In the genomic region with DNA sequence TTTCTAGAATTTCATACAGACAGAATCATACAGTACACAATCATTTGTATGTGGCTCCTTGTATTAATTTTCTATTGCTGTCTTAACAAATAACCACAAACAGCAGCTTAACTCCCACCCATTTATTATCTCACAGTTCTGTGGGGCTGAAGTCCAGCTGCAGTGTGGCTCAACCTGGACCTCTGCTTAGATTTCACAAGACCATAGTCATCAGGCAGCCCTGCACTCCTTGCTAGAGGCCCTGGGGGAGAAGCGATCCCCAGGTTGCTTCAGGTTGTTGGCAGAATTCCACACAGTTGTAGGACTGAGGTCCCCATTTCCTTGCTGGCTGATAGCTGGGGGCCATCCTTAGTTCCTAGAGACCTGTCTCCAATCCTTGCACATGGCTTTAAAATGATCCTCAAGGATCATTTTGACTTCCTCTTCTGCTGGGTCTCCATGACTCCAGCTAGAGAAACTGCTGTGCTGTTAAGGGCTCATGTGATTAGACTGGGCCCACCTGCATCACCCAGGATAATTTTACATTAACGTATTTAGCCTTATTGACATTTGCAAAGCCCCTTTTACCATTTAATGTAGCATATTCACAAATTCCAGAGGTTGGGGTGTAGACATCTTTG, we compare ENCODE assay signal across 1 cellular context.
TF ChIP-seq lines count a peak whose summit lies in the region.

No MANE protein-coding gene starts in this region.

TF ChIP-seq in HepG2, 621 proteins besides CTCF, POLR2A, EP300 and RAD21 (continued from another document and continues in another):
- TF ChIP-seq, protein P1, sequence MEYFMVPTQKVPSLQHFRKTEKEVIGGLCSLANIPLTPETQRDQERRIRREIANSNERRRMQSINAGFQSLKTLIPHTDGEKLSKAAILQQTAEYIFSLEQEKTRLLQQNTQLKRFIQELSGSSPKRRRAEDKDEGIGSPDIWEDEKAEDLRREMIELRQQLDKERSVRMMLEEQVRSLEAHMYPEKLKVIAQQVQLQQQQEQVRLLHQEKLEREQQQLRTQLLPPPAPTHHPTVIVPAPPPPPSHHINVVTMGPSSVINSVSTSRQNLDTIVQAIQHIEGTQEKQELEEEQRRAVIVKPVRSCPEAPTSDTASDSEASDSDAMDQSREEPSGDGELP (IDR thresholded peaks at IDR 0.05; ENCODE audit: borderline replicate concordance, low read depth) = 0 out of 2 replicates have a peak, but pooled peaks have one; percentile 16
- TF ChIP-seq, protein P2, sequence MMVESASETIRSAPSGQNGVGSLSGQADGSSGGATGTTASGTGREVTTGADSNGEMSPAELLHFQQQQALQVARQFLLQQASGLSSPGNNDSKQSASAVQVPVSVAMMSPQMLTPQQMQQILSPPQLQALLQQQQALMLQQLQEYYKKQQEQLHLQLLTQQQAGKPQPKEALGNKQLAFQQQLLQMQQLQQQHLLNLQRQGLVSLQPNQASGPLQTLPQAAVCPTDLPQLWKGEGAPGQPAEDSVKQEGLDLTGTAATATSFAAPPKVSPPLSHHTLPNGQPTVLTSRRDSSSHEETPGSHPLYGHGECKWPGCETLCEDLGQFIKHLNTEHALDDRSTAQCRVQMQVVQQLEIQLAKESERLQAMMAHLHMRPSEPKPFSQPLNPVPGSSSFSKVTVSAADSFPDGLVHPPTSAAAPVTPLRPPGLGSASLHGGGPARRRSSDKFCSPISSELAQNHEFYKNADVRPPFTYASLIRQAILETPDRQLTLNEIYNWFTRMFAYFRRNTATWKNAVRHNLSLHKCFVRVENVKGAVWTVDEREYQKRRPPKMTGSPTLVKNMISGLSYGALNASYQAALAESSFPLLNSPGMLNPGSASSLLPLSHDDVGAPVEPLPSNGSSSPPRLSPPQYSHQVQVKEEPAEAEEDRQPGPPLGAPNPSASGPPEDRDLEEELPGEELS (CRISPR knock-in tag; IDR thresholded peaks at IDR 0.05) = no peak
- TF ChIP-seq ZNF619 (CRISPR knock-in tag; IDR thresholded peaks at IDR 0.05) (no peak), FOSL2 (CRISPR knock-in tag; IDR thresholded peaks at IDR 0.05) (peak; percentile 54; the same call in 1 of the 2 replicates), STAT5B (CRISPR knock-in tag; IDR thresholded peaks at IDR 0.05) (no peak), ZNF543 (CRISPR knock-in tag; IDR thresholded peaks at IDR 0.05) (no peak), MTA3 (CRISPR knock-in tag; IDR thresholded peaks at IDR 0.05) (no peak), ETV6 (CRISPR knock-in tag; conservative IDR thresholded peaks at IDR 0.05) (no peak), ZNF567 (CRISPR knock-in tag; IDR thresholded peaks at IDR 0.05; ENCODE audit: borderline replicate concordance) (no peak), CENPX (CRISPR knock-in tag; IDR thresholded peaks at IDR 0.05) (no peak), SOX6 (IDR thresholded peaks at IDR 0.05) (no peak), SOX6 (CRISPR knock-in tag; IDR thresholded peaks at IDR 0.05) (0 out of 2 replicates have a peak, but pooled peaks have one; percentile 27), PCBP2 (optimal IDR thresholded peaks at IDR 0.05; ENCODE audit: low read depth, low read length, poor library complexity, severe bottlenecking) (no peak), ZSCAN25 (CRISPR knock-in tag; IDR thresholded peaks at IDR 0.05) (0 out of 2 replicates have a peak, but pooled peaks have one; percentile 40), KAT8 (CRISPR knock-in tag; IDR thresholded peaks at IDR 0.05) (no peak), SALL1 (CRISPR knock-in tag; IDR thresholded peaks at IDR 0.05) (peak; percentile 65), ZNF878 (CRISPR knock-in tag; IDR thresholded peaks at IDR 0.05) (no peak), NONO (IDR thresholded peaks at IDR 0.05) (no peak), NONO (CRISPR knock-in tag; conservative IDR thresholded peaks at IDR 0.05) (no peak), TRIM24 (CRISPR knock-in tag; IDR thresholded peaks at IDR 0.05) (peak; percentile 60; the same call in 1 of the 2 replicates), MED8 (CRISPR knock-in tag; IDR thresholded peaks at IDR 0.05; ENCODE audit: insufficient replicate concordance) (no peak), SPEN (CRISPR knock-in tag; IDR thresholded peaks at IDR 0.05; ENCODE audit: low read depth) (no peak), HNF4A (CRISPR knock-in tag; IDR thresholded peaks at IDR 0.05) (peak; percentile 91), ZNF292 (CRISPR knock-in tag; IDR thresholded peaks at IDR 0.05; ENCODE audit: borderline replicate concordance, low read depth) (peak; percentile 50; the same call in 1 of the 2 replicates), SRY (CRISPR knock-in tag; IDR thresholded peaks at IDR 0.05) (no peak), ZNF781 (CRISPR knock-in tag; IDR thresholded peaks at IDR 0.05; ENCODE audit: borderline replicate concordance, not compliant biosample characterization) (no peak), HOXA7 (CRISPR knock-in tag; IDR thresholded peaks at IDR 0.05) (no peak), ZNF530 (CRISPR knock-in tag; IDR thresholded peaks at IDR 0.05; ENCODE audit: low read depth) (no peak), ZNF121 (CRISPR knock-in tag; IDR thresholded peaks at IDR 0.05) (no peak), GABPB1 (CRISPR knock-in tag; IDR thresholded peaks at IDR 0.05) (no peak), CEBPB (IDR thresholded peaks at IDR 0.05; ENCODE audit: borderline replicate concordance, low read depth, low read length) (peak; percentile 94), CEBPG (CRISPR knock-in tag; IDR thresholded peaks at IDR 0.05) (peak; percentile 78), AGO1 (IDR thresholded peaks at IDR 0.05; ENCODE audit: low read depth, low read length, poor library complexity, severe bottlenecking) (no peak), ZNF382 (CRISPR knock-in tag; IDR thresholded peaks at IDR 0.05; ENCODE audit: borderline replicate concordance) (no peak), NCOR1 (IDR thresholded peaks at IDR 0.05; ENCODE audit: borderline replicate concordance, low read length) (peak; percentile 37; the same call in 1 of the 2 replicates), ZNF670 (CRISPR knock-in tag; IDR thresholded peaks at IDR 0.05; ENCODE audit: borderline replicate concordance) (0 out of 2 replicates have a peak, but pooled peaks have one; percentile 23), ATRX (CRISPR knock-in tag; IDR thresholded peaks at IDR 0.05; ENCODE audit: borderline replicate concordance) (no peak), MTF1 (CRISPR knock-in tag; IDR thresholded peaks at IDR 0.05) (no peak), JARID2 (CRISPR knock-in tag; IDR thresholded peaks at IDR 0.05; ENCODE audit: insufficient replicate concordance) (no peak), BCL6 (CRISPR knock-in tag; IDR thresholded peaks at IDR 0.05) (no peak), YEATS2 (CRISPR knock-in tag; IDR thresholded peaks at IDR 0.05; ENCODE audit: borderline replicate concordance) (no peak), ZNF335 (CRISPR knock-in tag; IDR thresholded peaks at IDR 0.05) (no peak), TEAD3 (CRISPR knock-in tag; optimal IDR thresholded peaks at IDR 0.05; ENCODE audit: borderline replicate concordance) (peak; percentile 41), ZNF24 (IDR thresholded peaks at IDR 0.05) (no peak)
- TF ChIP-seq, protein P3, sequence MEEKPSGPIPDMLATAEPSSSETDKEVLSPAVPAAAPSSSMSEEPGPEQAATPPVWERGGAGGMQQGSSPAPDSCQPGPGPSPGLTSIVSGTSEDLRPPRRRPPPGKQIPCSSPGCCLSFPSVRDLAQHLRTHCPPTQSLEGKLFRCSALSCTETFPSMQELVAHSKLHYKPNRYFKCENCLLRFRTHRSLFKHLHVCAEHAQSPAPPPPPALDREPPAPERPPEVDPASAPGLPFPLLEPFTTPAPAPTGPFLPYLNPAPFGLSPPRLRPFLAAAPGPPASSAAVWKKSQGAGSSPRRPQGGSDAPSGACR (CRISPR knock-in tag; IDR thresholded peaks at IDR 0.05) = no peak
- TF ChIP-seq, protein P4, sequence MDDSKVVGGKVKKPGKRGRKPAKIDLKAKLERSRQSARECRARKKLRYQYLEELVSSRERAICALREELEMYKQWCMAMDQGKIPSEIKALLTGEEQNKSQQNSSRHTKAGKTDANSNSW (CRISPR knock-in tag; IDR thresholded peaks at IDR 0.05; ENCODE audit: borderline replicate concordance) = no peak
- TF ChIP-seq, protein P5, sequence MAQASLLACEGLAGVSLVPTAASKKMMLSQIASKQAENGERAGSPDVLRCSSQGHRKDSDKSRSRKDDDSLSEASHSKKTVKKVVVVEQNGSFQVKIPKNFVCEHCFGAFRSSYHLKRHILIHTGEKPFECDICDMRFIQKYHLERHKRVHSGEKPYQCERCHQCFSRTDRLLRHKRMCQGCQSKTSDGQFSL (CRISPR knock-in tag; IDR thresholded peaks at IDR 0.05) = no peak
- TF ChIP-seq, protein P6, sequence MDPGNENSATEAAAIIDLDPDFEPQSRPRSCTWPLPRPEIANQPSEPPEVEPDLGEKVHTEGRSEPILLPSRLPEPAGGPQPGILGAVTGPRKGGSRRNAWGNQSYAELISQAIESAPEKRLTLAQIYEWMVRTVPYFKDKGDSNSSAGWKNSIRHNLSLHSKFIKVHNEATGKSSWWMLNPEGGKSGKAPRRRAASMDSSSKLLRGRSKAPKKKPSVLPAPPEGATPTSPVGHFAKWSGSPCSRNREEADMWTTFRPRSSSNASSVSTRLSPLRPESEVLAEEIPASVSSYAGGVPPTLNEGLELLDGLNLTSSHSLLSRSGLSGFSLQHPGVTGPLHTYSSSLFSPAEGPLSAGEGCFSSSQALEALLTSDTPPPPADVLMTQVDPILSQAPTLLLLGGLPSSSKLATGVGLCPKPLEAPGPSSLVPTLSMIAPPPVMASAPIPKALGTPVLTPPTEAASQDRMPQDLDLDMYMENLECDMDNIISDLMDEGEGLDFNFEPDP (CRISPR knock-in tag; conservative IDR thresholded peaks at IDR 0.05) = no peak
- TF ChIP-seq, protein P7, sequence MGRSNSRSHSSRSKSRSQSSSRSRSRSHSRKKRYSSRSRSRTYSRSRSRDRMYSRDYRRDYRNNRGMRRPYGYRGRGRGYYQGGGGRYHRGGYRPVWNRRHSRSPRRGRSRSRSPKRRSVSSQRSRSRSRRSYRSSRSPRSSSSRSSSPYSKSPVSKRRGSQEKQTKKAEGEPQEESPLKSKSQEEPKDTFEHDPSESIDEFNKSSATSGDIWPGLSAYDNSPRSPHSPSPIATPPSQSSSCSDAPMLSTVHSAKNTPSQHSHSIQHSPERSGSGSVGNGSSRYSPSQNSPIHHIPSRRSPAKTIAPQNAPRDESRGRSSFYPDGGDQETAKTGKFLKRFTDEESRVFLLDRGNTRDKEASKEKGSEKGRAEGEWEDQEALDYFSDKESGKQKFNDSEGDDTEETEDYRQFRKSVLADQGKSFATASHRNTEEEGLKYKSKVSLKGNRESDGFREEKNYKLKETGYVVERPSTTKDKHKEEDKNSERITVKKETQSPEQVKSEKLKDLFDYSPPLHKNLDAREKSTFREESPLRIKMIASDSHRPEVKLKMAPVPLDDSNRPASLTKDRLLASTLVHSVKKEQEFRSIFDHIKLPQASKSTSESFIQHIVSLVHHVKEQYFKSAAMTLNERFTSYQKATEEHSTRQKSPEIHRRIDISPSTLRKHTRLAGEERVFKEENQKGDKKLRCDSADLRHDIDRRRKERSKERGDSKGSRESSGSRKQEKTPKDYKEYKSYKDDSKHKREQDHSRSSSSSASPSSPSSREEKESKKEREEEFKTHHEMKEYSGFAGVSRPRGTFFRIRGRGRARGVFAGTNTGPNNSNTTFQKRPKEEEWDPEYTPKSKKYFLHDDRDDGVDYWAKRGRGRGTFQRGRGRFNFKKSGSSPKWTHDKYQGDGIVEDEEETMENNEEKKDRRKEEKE (IDR thresholded peaks at IDR 0.05) = no peak
- TF ChIP-seq, protein P8, sequence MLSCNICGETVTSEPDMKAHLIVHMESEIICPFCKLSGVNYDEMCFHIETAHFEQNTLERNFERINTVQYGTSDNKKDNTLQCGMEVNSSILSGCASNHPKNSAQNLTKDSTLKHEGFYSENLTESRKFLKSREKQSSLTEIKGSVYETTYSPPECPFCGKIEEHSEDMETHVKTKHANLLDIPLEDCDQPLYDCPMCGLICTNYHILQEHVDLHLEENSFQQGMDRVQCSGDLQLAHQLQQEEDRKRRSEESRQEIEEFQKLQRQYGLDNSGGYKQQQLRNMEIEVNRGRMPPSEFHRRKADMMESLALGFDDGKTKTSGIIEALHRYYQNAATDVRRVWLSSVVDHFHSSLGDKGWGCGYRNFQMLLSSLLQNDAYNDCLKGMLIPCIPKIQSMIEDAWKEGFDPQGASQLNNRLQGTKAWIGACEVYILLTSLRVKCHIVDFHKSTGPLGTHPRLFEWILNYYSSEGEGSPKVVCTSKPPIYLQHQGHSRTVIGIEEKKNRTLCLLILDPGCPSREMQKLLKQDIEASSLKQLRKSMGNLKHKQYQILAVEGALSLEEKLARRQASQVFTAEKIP (CRISPR knock-in tag; IDR thresholded peaks at IDR 0.05; ENCODE audit: borderline replicate concordance) = no peak
- TF ChIP-seq, protein P9, sequence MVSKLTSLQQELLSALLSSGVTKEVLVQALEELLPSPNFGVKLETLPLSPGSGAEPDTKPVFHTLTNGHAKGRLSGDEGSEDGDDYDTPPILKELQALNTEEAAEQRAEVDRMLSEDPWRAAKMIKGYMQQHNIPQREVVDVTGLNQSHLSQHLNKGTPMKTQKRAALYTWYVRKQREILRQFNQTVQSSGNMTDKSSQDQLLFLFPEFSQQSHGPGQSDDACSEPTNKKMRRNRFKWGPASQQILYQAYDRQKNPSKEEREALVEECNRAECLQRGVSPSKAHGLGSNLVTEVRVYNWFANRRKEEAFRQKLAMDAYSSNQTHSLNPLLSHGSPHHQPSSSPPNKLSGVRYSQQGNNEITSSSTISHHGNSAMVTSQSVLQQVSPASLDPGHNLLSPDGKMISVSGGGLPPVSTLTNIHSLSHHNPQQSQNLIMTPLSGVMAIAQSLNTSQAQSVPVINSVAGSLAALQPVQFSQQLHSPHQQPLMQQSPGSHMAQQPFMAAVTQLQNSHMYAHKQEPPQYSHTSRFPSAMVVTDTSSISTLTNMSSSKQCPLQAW (CRISPR knock-in tag; IDR thresholded peaks at IDR 0.05) = peak; percentile 32; the same call in 1 of the 2 replicates
- TF ChIP-seq, protein P10, sequence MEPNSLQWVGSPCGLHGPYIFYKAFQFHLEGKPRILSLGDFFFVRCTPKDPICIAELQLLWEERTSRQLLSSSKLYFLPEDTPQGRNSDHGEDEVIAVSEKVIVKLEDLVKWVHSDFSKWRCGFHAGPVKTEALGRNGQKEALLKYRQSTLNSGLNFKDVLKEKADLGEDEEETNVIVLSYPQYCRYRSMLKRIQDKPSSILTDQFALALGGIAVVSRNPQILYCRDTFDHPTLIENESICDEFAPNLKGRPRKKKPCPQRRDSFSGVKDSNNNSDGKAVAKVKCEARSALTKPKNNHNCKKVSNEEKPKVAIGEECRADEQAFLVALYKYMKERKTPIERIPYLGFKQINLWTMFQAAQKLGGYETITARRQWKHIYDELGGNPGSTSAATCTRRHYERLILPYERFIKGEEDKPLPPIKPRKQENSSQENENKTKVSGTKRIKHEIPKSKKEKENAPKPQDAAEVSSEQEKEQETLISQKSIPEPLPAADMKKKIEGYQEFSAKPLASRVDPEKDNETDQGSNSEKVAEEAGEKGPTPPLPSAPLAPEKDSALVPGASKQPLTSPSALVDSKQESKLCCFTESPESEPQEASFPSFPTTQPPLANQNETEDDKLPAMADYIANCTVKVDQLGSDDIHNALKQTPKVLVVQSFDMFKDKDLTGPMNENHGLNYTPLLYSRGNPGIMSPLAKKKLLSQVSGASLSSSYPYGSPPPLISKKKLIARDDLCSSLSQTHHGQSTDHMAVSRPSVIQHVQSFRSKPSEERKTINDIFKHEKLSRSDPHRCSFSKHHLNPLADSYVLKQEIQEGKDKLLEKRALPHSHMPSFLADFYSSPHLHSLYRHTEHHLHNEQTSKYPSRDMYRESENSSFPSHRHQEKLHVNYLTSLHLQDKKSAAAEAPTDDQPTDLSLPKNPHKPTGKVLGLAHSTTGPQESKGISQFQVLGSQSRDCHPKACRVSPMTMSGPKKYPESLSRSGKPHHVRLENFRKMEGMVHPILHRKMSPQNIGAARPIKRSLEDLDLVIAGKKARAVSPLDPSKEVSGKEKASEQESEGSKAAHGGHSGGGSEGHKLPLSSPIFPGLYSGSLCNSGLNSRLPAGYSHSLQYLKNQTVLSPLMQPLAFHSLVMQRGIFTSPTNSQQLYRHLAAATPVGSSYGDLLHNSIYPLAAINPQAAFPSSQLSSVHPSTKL (CRISPR knock-in tag; IDR thresholded peaks at IDR 0.05) = peak; percentile 59; the same call in 1 of the 2 replicates
